1 cellular context compared by ENCODE assay signal in the genomic region with DNA sequence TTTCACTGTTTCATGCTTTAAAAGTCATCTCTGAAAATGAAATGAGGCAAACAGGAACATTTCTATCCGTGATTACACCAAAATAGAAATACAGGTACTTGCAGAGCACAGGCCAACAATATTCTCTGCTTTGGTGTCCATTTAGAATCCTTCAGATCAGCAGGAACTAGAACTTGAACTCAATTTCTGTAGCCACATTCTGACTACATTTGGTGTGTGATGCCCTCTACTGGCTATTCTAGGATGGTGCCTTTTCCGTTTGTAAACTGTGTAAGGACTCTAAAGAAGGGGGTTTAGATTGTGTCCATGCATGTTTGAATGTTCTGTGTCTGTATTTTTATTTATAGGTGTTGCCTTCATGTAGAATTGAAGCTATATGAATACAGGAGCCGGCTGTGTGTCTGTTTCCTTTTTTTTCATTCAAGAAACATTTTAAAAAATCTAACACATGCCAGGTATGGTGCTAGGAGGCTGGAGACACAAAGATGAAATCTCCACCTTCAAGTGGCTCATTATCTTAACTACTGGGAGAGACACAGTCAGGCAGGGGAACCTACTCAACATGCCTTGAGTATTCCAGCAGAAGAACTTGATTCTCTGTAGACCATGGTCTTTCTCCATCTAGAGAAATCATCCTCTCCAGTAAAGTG.
A peak's percentile ranks its signal among the peaks of the same experiment; 100 is the strongest.
TF ChIP-seq lines count a peak whose summit lies in the region.

No MANE protein-coding gene starts in this region.

TF ChIP-seq in K562, 482 proteins besides CTCF, POLR2A, EP300 and RAD21 (continued from another document):
- TF ChIP-seq, protein P1, sequence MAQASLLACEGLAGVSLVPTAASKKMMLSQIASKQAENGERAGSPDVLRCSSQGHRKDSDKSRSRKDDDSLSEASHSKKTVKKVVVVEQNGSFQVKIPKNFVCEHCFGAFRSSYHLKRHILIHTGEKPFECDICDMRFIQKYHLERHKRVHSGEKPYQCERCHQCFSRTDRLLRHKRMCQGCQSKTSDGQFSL (CRISPR knock-in tag; IDR thresholded peaks at IDR 0.05): no peak
- TF ChIP-seq, protein P1 (tag; IDR thresholded peaks at IDR 0.05): no peak
- peak; percentile 54; the same call in 1 of the 2 replicates for TF ChIP-seq RB1 (IDR thresholded peaks at IDR 0.05; ENCODE audit: low read depth)
- 0 out of 4 replicates have a peak, but pooled peaks of 1 of the 2 experiments have one; percentile 13 for TF ChIP-seq RCOR1 (IDR thresholded peaks at IDR 0.05; ENCODE audit: borderline replicate concordance in 1 of 2, low read depth in 2 of 2, low read length in 2 of 2)
- TF ChIP-seq BRD9 (IDR thresholded peaks at IDR 0.05; ENCODE audit: low read depth, partially characterized antibody): peak; percentile 80
- TF ChIP-seq GATAD2B (IDR thresholded peaks at IDR 0.05; ENCODE audit: borderline replicate concordance): 0 out of 2 replicates have a peak, but pooled peaks have one; percentile 45
- no peak for TF ChIP-seq SMARCE1 (IDR thresholded peaks at IDR 0.05)
- TF ChIP-seq MYBL2 (IDR thresholded peaks at IDR 0.05; ENCODE audit: low read depth): no peak
- TF ChIP-seq MYBL2 (CRISPR knock-in tag; IDR thresholded peaks at IDR 0.05; ENCODE audit: borderline replicate concordance): no peak
- 0 out of 2 replicates have a peak, but pooled peaks have one; percentile 31 for TF ChIP-seq HDGF (IDR thresholded peaks at IDR 0.05)
- no peak for TF ChIP-seq ARID1B (IDR thresholded peaks at IDR 0.05)
- TF ChIP-seq, protein P2, sequence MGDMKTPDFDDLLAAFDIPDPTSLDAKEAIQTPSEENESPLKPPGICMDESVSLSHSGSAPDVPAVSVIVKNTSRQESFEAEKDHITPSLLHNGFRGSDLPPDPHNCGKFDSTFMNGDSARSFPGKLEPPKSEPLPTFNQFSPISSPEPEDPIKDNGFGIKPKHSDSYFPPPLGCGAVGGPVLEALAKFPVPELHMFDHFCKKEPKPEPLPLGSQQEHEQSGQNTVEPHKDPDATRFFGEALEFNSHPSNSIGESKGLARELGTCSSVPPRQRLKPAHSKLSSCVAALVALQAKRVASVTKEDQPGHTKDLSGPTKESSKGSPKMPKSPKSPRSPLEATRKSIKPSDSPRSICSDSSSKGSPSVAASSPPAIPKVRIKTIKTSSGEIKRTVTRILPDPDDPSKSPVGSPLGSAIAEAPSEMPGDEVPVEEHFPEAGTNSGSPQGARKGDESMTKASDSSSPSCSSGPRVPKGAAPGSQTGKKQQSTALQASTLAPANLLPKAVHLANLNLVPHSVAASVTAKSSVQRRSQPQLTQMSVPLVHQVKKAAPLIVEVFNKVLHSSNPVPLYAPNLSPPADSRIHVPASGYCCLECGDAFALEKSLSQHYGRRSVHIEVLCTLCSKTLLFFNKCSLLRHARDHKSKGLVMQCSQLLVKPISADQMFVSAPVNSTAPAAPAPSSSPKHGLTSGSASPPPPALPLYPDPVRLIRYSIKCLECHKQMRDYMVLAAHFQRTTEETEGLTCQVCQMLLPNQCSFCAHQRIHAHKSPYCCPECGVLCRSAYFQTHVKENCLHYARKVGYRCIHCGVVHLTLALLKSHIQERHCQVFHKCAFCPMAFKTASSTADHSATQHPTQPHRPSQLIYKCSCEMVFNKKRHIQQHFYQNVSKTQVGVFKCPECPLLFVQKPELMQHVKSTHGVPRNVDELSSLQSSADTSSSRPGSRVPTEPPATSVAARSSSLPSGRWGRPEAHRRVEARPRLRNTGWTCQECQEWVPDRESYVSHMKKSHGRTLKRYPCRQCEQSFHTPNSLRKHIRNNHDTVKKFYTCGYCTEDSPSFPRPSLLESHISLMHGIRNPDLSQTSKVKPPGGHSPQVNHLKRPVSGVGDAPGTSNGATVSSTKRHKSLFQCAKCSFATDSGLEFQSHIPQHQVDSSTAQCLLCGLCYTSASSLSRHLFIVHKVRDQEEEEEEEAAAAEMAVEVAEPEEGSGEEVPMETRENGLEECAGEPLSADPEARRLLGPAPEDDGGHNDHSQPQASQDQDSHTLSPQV (IDR thresholded peaks at IDR 0.05): 0 out of 2 replicates have a peak, but pooled peaks have one; percentile 47
- TF ChIP-seq, protein P3, sequence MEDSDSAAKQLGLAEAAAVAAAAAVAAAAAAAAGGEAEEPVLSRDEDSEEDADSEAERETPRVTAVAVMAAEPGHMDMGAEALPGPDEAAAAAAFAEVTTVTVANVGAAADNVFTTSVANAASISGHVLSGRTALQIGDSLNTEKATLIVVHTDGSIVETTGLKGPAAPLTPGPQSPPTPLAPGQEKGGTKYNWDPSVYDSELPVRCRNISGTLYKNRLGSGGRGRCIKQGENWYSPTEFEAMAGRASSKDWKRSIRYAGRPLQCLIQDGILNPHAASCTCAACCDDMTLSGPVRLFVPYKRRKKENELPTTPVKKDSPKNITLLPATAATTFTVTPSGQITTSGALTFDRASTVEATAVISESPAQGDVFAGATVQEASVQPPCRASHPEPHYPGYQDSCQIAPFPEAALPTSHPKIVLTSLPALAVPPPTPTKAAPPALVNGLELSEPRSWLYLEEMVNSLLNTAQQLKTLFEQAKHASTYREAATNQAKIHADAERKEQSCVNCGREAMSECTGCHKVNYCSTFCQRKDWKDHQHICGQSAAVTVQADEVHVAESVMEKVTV (CRISPR knock-in tag; IDR thresholded peaks at IDR 0.05): peak; percentile 88
- TF ChIP-seq SMC3 (conservative IDR thresholded peaks at IDR 0.05; ENCODE audit: insufficient read depth, low read depth, low read length): peak; percentile 83
- TF ChIP-seq, protein P4, sequence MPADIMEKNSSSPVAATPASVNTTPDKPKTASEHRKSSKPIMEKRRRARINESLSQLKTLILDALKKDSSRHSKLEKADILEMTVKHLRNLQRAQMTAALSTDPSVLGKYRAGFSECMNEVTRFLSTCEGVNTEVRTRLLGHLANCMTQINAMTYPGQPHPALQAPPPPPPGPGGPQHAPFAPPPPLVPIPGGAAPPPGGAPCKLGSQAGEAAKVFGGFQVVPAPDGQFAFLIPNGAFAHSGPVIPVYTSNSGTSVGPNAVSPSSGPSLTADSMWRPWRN (IDR thresholded peaks at IDR 0.05; ENCODE audit: low read depth): no peak
- TF ChIP-seq GABPB1 (CRISPR knock-in tag; IDR thresholded peaks at IDR 0.05): 0 out of 2 replicates have a peak, but pooled peaks have one; percentile 16
- 0 out of 4 replicates have a peak, but pooled peaks of 1 of the 2 experiments have one; percentile 42 for TF ChIP-seq ARNT (IDR thresholded peaks at IDR 0.05)
- peak; percentile 22; the same call in 1 of the 2 replicates for TF ChIP-seq MAFF (IDR thresholded peaks at IDR 0.05; ENCODE audit: low read length)
- TF ChIP-seq ARID2 (IDR thresholded peaks at IDR 0.05): peak; percentile 80
- 0 out of 2 replicates have a peak, but pooled peaks have one; percentile 18 for TF ChIP-seq EP400 (IDR thresholded peaks at IDR 0.05)
- TF ChIP-seq CC2D1A (IDR thresholded peaks at IDR 0.05): peak; percentile 75
- TF ChIP-seq FOXP1 (CRISPR knock-in tag; IDR thresholded peaks at IDR 0.05): no peak
- TF ChIP-seq, protein P5, sequence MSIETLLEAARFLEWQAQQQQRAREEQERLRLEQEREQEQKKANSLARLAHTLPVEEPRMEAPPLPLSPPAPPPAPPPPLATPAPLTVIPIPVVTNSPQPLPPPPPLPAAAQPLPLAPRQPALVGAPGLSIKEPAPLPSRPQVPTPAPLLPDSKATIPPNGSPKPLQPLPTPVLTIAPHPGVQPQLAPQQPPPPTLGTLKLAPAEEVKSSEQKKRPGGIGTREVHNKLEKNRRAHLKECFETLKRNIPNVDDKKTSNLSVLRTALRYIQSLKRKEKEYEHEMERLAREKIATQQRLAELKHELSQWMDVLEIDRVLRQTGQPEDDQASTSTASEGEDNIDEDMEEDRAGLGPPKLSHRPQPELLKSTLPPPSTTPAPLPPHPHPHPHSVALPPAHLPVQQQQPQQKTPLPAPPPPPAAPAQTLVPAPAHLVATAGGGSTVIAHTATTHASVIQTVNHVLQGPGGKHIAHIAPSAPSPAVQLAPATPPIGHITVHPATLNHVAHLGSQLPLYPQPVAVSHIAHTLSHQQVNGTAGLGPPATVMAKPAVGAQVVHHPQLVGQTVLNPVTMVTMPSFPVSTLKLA (conservative IDR thresholded peaks at IDR 0.05): peak in 1 of 2 experiments; percentile 18; a peak in 1 of 4 replicates
- TF ChIP-seq MTA1 (IDR thresholded peaks at IDR 0.05; ENCODE audit: borderline replicate concordance): no peak
- TF ChIP-seq JUND (IDR thresholded peaks at IDR 0.05; ENCODE audit: borderline replicate concordance, low read depth, low read length): peak; percentile 55; the same call in 1 of the 2 replicates
- TF ChIP-seq JUND (tag; IDR thresholded peaks at IDR 0.05; ENCODE audit: borderline replicate concordance, low read depth, low read length): no peak
- TF ChIP-seq BCOR (IDR thresholded peaks at IDR 0.05): no peak
- TF ChIP-seq, protein P6, sequence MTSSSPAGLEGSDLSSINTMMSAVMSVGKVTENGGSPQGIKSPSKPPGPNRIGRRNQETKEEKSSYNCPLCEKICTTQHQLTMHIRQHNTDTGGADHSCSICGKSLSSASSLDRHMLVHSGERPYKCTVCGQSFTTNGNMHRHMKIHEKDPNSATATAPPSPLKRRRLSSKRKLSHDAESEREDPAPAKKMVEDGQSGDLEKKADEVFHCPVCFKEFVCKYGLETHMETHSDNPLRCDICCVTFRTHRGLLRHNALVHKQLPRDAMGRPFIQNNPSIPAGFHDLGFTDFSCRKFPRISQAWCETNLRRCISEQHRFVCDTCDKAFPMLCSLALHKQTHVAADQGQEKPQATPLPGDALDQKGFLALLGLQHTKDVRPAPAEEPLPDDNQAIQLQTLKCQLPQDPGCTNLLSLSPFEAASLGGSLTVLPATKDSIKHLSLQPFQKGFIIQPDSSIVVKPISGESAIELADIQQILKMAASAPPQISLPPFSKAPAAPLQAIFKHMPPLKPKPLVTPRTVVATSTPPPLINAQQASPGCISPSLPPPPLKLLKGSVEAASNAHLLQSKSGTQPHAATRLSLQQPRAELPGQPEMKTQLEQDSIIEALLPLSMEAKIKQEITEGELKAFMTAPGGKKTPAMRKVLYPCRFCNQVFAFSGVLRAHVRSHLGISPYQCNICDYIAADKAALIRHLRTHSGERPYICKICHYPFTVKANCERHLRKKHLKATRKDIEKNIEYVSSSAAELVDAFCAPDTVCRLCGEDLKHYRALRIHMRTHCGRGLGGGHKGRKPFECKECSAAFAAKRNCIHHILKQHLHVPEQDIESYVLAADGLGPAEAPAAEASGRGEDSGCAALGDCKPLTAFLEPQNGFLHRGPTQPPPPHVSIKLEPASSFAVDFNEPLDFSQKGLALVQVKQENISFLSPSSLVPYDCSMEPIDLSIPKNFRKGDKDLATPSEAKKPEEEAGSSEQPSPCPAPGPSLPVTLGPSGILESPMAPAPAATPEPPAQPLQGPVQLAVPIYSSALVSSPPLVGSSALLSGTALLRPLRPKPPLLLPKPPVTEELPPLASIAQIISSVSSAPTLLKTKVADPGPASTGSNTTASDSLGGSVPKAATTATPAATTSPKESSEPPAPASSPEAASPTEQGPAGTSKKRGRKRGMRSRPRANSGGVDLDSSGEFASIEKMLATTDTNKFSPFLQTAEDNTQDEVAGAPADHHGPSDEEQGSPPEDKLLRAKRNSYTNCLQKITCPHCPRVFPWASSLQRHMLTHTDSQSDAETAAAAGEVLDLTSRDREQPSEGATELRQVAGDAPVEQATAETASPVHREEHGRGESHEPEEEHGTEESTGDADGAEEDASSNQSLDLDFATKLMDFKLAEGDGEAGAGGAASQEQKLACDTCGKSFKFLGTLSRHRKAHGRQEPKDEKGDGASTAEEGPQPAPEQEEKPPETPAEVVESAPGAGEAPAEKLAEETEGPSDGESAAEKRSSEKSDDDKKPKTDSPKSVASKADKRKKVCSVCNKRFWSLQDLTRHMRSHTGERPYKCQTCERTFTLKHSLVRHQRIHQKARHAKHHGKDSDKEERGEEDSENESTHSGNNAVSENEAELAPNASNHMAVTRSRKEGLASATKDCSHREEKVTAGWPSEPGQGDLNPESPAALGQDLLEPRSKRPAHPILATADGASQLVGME (CRISPR knock-in tag; IDR thresholded peaks at IDR 0.05): no peak
- TF ChIP-seq TBL1XR1 (IDR thresholded peaks at IDR 0.05; ENCODE audit: low read length in 2 of 2): peak in 1 of 2 experiments; percentile 42; a peak in 1 of 4 replicates
